Comparison of ENCODE assay signal across 8 cellular contexts in the genomic region with DNA sequence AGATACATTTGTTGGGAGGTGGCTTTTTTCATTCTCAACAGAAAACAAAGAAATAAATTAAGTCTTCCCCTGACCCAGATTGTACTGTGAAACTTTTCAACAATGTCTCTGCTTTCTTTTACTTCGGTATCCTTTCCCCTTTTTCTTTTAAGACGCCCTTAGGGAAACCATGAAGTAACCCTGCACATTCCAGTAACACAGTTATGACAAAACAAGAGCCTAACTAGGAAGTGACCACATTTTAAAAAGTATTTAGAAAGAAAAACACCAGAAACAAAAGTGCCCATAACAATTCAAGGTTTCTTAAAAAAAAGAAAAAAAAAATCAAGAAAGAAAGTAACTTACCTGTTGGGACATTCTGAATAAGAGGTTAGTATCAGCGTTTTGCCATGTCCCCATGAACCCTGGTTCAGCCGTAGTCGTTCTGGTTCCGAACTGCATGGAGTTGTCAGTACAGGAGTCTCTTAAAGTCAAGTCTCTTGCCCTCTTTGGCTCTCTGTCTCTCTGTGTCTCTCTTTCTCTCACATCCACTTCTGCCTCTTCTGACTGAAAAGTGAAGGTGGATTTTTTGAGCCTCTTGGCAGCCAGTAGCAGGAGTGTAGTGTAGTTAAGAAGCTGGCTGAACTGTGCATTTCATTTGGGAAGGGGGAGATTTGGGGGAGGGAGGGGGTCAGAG.
DNase-seq lines count a peak whose midpoint lies in the region; ATAC-seq and TF ChIP-seq lines count a peak whose summit lies in the region.

No MANE protein-coding gene starts in this region.

- no peaks in the 10 kb centered on the region for H3K36me3 ChIP-seq in SJSA1
- H3K36me3 ChIP-seq in neuronal stem cell (replicated peaks in 1 of 2; ENCODE audit: control insufficient read depth in 2 of 2, insufficient read depth in 2 of 2, low read length in 2 of 2): no peaks in the 10 kb centered on the region

- no peaks in the 10 kb centered on the region for H3K79me1 ChIP-seq in neuronal stem cell (ENCODE audit: low read depth, low read length)

- TF ChIP-seq CTCF in fibroblast of the aortic adventitia (IDR thresholded peaks at IDR 0.05; ENCODE audit: insufficient read depth, low read length): no peak

- H4K8ac ChIP-seq in neuronal stem cell (ENCODE audit: low read depth, low read length): no peak overlapping the region

- no peaks in the 10 kb centered on the region for H3K36me3 Mint-ChIP-seq in activated CD8-positive, alpha-beta memory T cell treated with anti-CD3 and anti-CD28 coated beads, Interleukin-2, amount 10 ng/mL, durations not matched to agents 7 days and 5 days

- peak overlapping the region; percentile 96 for H2AFZ ChIP-seq in neuronal stem cell (ENCODE audit: low read length)

- no peak overlapping the region for H3K18ac ChIP-seq in neuronal stem cell (ENCODE audit: low read length)

- H3K27me3 ChIP-seq in SJSA1 (replicated peaks) (no peaks in the 10 kb centered on the region), neuronal stem cell (ENCODE audit: control insufficient read depth in 3 of 3, insufficient read depth in 3 of 3, low read depth in 1 of 3, low read length in 3 of 3) (peaks cover 0 to 60% (median 3%) of the 10 kb centered on the region in 3 experiments)

- H2BK5ac ChIP-seq in neuronal stem cell (ENCODE audit: low read length): no peak overlapping the region

- no peak overlapping the region for H4K91ac ChIP-seq in neuronal stem cell (ENCODE audit: low read depth, low read length, poor library complexity)

- WGBS in neuronal stem cell (ENCODE audit: extremely low coverage in 2 of 2, insufficient read length in 2 of 2, insufficient replicate concordance in 1 of 2), 2 donors: no CpG with 5 or more reads among the region's 6 CpGs

- no peaks in the 10 kb centered on the region for H3K9me3 ChIP-seq in SJSA1 (replicated peaks)
- H3K9me3 ChIP-seq in neuronal stem cell (replicated peaks in 1 of 2; ENCODE audit: control insufficient read depth in 2 of 2, insufficient read depth in 1 of 2, low read depth in 1 of 2, low read length in 2 of 2): no peaks in the 10 kb centered on the region

- CTCF ChIA-PET in activated CD8-positive, alpha-beta memory T cell treated with anti-CD3 and anti-CD28 coated beads, Interleukin-2, amount 10 ng/mL, durations not matched to agents 7 days and 5 days (lab: Charles Lee): no interaction called here

- H3K27ac Mint-ChIP-seq in activated CD8-positive, alpha-beta memory T cell treated with anti-CD3 and anti-CD28 coated beads, Interleukin-2, amount 10 ng/mL, durations not matched to agents 7 days and 5 days: no peak overlapping the region

- in situ Hi-C loops in Caki2 (cut with HindIII; ENCODE audit: low pct_unique_long_range_greater_than_20kb, low sequenced_read_pairs): no loop called here

- no peak overlapping the region for H2BK15ac ChIP-seq in neuronal stem cell (ENCODE audit: low read length)

- H3K4me3 Mint-ChIP-seq in activated CD8-positive, alpha-beta memory T cell treated with anti-CD3 and anti-CD28 coated beads, Interleukin-2, amount 10 ng/mL, durations not matched to agents 7 days and 5 days: no peak overlapping the region

- H3K27ac ChIP-seq in SJSA1 (peak overlapping the region; percentile 87), neuronal stem cell (replicated peaks; ENCODE audit: low read length) (no peak overlapping the region)

- peak overlapping the region; percentile 79 for H3K4me2 ChIP-seq in neuronal stem cell (ENCODE audit: insufficient read depth, low read length, poor library complexity, severe bottlenecking)

- H2BK120ac ChIP-seq in neuronal stem cell (ENCODE audit: low read depth, low read length): no peak overlapping the region

- no peak overlapping the region for H3K4ac ChIP-seq in neuronal stem cell (ENCODE audit: low read length)

- peaks cover 35% of the 10 kb centered on the region for H3K4me1 ChIP-seq in SJSA1 (replicated peaks)
- peaks cover 0 to 10% of the 10 kb centered on the region in 2 donors for H3K4me1 ChIP-seq in neuronal stem cell (ENCODE audit: control insufficient read depth in 2 of 2, insufficient read depth in 1 of 2, low read depth in 1 of 2, low read length in 2 of 2)

- no peak overlapping the region for H3K9ac ChIP-seq in neuronal stem cell (ENCODE audit: low read depth, low read length, poor library complexity)

- H3K14ac ChIP-seq in neuronal stem cell (ENCODE audit: low read length): no peak overlapping the region

- H2AK5ac ChIP-seq in neuronal stem cell (ENCODE audit: low read depth, low read length): no peak overlapping the region

- DNase-seq in Caki2 (ENCODE audit: low read depth) (peak; percentile 9), SJSA1 (ENCODE audit: low read depth in 1 of 2, low spot score in 2 of 2) (peak in 1 of 2 experiments; percentile 54), fibroblast of the aortic adventitia (ENCODE audit: low read depth) (peak; percentile 59), neuronal stem cell (ENCODE audit: low spot score) (no peak)
- DNase-seq in activated CD4-positive, alpha-beta T cell treated with anti-CD3 and anti-CD28 coated beads for 4 hours: no peak
- no peak for DNase-seq in activated CD8-positive, alpha-beta memory T cell treated with anti-CD3 and anti-CD28 coated beads, Interleukin-2, amount 10 ng/mL, durations not matched to agents 7 days and 5 days

- no peak overlapping the region for H3K23ac ChIP-seq in neuronal stem cell (ENCODE audit: low read depth, low read length, poor library complexity)

- no peaks in the 10 kb centered on the region for H3K4me1 Mint-ChIP-seq in activated CD8-positive, alpha-beta memory T cell treated with anti-CD3 and anti-CD28 coated beads, Interleukin-2, amount 10 ng/mL, durations not matched to agents 7 days and 5 days

- H3K4me3 ChIP-seq in SJSA1 (peak overlapping the region; percentile 61), fibroblast of the aortic adventitia (ENCODE audit: low read depth, low read length) (peak overlapping the region; percentile 82), neuronal stem cell (ENCODE audit: low read length in 2 of 2) (peak overlapping the region in 1 of 2 donors; percentile 50)

- no peak overlapping the region for H2BK12ac ChIP-seq in neuronal stem cell (ENCODE audit: low read length)

- H3K9me3 Mint-ChIP-seq in activated CD8-positive, alpha-beta memory T cell treated with anti-CD3 and anti-CD28 coated beads, Interleukin-2, amount 10 ng/mL, durations not matched to agents 7 days and 5 days (ENCODE audit: low read depth): no peaks in the 10 kb centered on the region

- H3K27me3 Mint-ChIP-seq in activated CD8-positive, alpha-beta memory T cell treated with anti-CD3 and anti-CD28 coated beads, Interleukin-2, amount 10 ng/mL, durations not matched to agents 7 days and 5 days: peaks cover 19% of the 10 kb centered on the region

- ATAC-seq in GM19351 (IDR thresholded peaks at IDR 0.05; ENCODE audit: unreplicated experiment) (no peak), GM18498 (IDR thresholded peaks at IDR 0.05; ENCODE audit: unreplicated experiment) (no peak)
- no peak for ATAC-seq in activated CD8-positive, alpha-beta memory T cell treated with anti-CD3 and anti-CD28 coated beads, Interleukin-2, amount 10 ng/mL, durations not matched to agents 7 days and 5 days

Comparison
In these comparisons a context has a peak if more than half of its experiments do, and no peak if none do; other contexts are left out.
1. DNase-seq: peak in Caki2 (single experiment) and fibroblast of the aortic adventitia (single experiment); none in neuronal stem cell (single experiment), activated CD4-positive, alpha-beta T cell treated with anti-CD3 and anti-CD28 coated beads for 4 hours (0 of 2) and activated CD8-positive, alpha-beta memory T cell treated with anti-CD3 and anti-CD28 coated beads, Interleukin-2, amount 10 ng/mL, durations not matched to agents 7 days and 5 days (single experiment).